ENCODE assay signal across 8 cellular contexts in genomic region chr10:123559066-123559822, GRCh38.
DNase-seq lines count a peak whose midpoint lies in the region; ATAC-seq and TF ChIP-seq lines count a peak whose summit lies in the region.

No MANE protein-coding gene starts in this region.

- ATAC-seq in HG03175 (IDR thresholded peaks at IDR 0.05; ENCODE audit: unreplicated experiment) = peak; percentile 68
- no peak for ATAC-seq in HG02763 (IDR thresholded peaks at IDR 0.05; ENCODE audit: unreplicated experiment)

- H3K27ac ChIP-seq in OCI-LY3 (ENCODE audit: low read length) = no peak overlapping the region

- H3K9me3 ChIP-seq in OCI-LY3 (ENCODE audit: insufficient read depth, low read length) = no peaks in the 10 kb centered on the region

- no peak overlapping the region for H3K4me3 Mint-ChIP-seq in nephron

- no peaks in the 10 kb centered on the region for H3K4me1 Mint-ChIP-seq in nephron

- H3K4me1 ChIP-seq in OCI-LY3 (ENCODE audit: low read length) = peaks cover 48% of the 10 kb centered on the region

- peak; percentile 82 for DNase-seq in GM10266 (ENCODE audit: extremely low spot score)
- DNase-seq in activated T-cell treated with anti-CD3 and anti-CD28 coated beads, Interleukin-2, amount 50 U/mL, for 1 hour = peak; percentile 75
- peak; percentile 29 for DNase-seq in fibroblast of gingiva (ENCODE audit: low read depth)
- DNase-seq in stimulated activated naive CD4-positive, alpha-beta T cell (lab: John Stamatoyannopoulos, UW) = peak; percentile 18 to 60 (median 50)

- H3K27me3 ChIP-seq in OCI-LY3 (ENCODE audit: low read depth, low read length) = no peaks in the 10 kb centered on the region

- H3K27me3 Mint-ChIP-seq in nephron (ENCODE audit: low read depth) = peaks cover 57% of the 10 kb centered on the region

- H3K36me3 Mint-ChIP-seq in nephron (ENCODE audit: low read depth) = no peaks in the 10 kb centered on the region

- H3K9me3 Mint-ChIP-seq in nephron = no peaks in the 10 kb centered on the region

- H3K9ac ChIP-seq in OCI-LY3 (ENCODE audit: low read length) = no peak overlapping the region

- H2AFZ ChIP-seq in OCI-LY3 (ENCODE audit: low read depth, low read length) = no peak overlapping the region; the same call in 1 of the 2 replicates

- peak overlapping the region; percentile 52 for H3K4me2 ChIP-seq in OCI-LY3 (ENCODE audit: low read length)

- H3K36me3 ChIP-seq in OCI-LY3 (replicated peaks; ENCODE audit: low read depth, low read length) = no peaks in the 10 kb centered on the region

- no peak overlapping the region for H3K27ac Mint-ChIP-seq in nephron

- TF ChIP-seq CTCF in GM10266 (IDR thresholded peaks at IDR 0.05; ENCODE audit: control insufficient read depth, insufficient read depth, low read depth, missing control alignments) = peak; percentile 98
- peak; percentile 86 for TF ChIP-seq CTCF in OCI-LY3 (IDR thresholded peaks at IDR 0.05; ENCODE audit: low read depth, low read length)
- peak; percentile 96 to 98 (median 97) for TF ChIP-seq CTCF in nephron (IDR thresholded peaks at IDR 0.05; ENCODE audit: unreplicated experiment in 3 of 3)

- H3K79me2 ChIP-seq in OCI-LY3 (ENCODE audit: low read length) = no peaks in the 10 kb centered on the region

- H4K20me1 ChIP-seq in OCI-LY3 (ENCODE audit: insufficient read depth, low read length) = no peaks in the 10 kb centered on the region

- no peak overlapping the region for H3K4me3 ChIP-seq in OCI-LY3 (ENCODE audit: low read length)

Comparison
In these comparisons a context has a peak if more than half of its experiments do, and no peak if none do; other contexts are left out.
1. DNase-seq: peak in every context shown above with its lines; median percentile 82 in GM10266; 75 in activated T-cell treated with anti-CD3 and anti-CD28 coated beads, Interleukin-2, amount 50 U/mL, for 1 hour; 50 in stimulated activated naive CD4-positive, alpha-beta T cell; 29 in fibroblast of gingiva.